In genomic region chr5:103393131-103393754, GRCh38 we compare ENCODE assay signal across 9 cellular contexts.
A peak's percentile ranks its signal among the peaks of the same experiment; 100 is the strongest.
DNase-seq lines count a peak whose midpoint lies in the region; FAIRE-seq and TF ChIP-seq lines count a peak whose summit lies in the region.
"Had no signal": no experiment of that assay in that cellular context is flagged by ENCODE, and none has a peak within 500 bp of the region (broad histone marks: within the 10 kb centered on the region; RNA-seq: fewer than 3 reads in every experiment).

No MANE protein-coding gene starts in this region.

- H3K27me3 ChIP-seq in fibroblast of lung (ENCODE audit: control insufficient read depth, insufficient read depth, low read length) (no peaks in the 10 kb centered on the region), parathyroid adenoma (ENCODE audit: control insufficient read depth, insufficient read depth, low read length) (no peaks in the 10 kb centered on the region)

- H4K20me1 ChIP-seq in fibroblast of lung (ENCODE audit: control insufficient read depth, extremely low read depth, insufficient read depth, low read length): no peaks in the 10 kb centered on the region

- H3K9ac ChIP-seq in fibroblast of lung (ENCODE audit: insufficient read depth, low read length) (no peak overlapping the region), parathyroid adenoma (no peak overlapping the region)

- no peaks in the 10 kb centered on the region for H3K9me3 ChIP-seq in fibroblast of lung (ENCODE audit: control insufficient read depth, insufficient read depth, low read depth, low read length)
- H3K9me3 ChIP-seq in parathyroid adenoma (ENCODE audit: control insufficient read depth, low read length): no peaks in the 10 kb centered on the region

- H3K36me3 ChIP-seq in fibroblast of lung (ENCODE audit: control insufficient read depth, insufficient read depth, low read length) (no peaks in the 10 kb centered on the region), parathyroid adenoma (ENCODE audit: control insufficient read depth, insufficient read depth, low read length) (no peaks in the 10 kb centered on the region)

- H3K4me1 ChIP-seq in fibroblast of lung (ENCODE audit: control insufficient read depth, extremely low read depth, insufficient read depth, low read length): no peaks in the 10 kb centered on the region
- peaks cover 44% of the 10 kb centered on the region for H3K4me1 ChIP-seq in parathyroid adenoma

- H3K27ac ChIP-seq in fibroblast of lung (ENCODE audit: insufficient read depth, low read length) (no peak overlapping the region), parathyroid adenoma (peak overlapping the region; percentile 58)

- H3K4me3 ChIP-seq in GM12865 (ENCODE audit: low read depth, low read length): no peak overlapping the region
- H3K4me3 ChIP-seq in fibroblast of lung (replicated peaks in 1 of 4; ENCODE audit: control extremely low read depth in 1 of 4, insufficient read depth in 1 of 4, low read depth in 3 of 4, low read length in 4 of 4): no peak overlapping the region
- no peak overlapping the region for H3K4me3 ChIP-seq in parathyroid adenoma (ENCODE audit: low read depth, low read length)

- TF ChIP-seq POLR2A in GM12892 (IDR thresholded peaks at IDR 0.05; ENCODE audit: low read depth, low read length): no peak

- H3K4me2 ChIP-seq in fibroblast of lung (ENCODE audit: extremely low read depth, insufficient read depth, low read length): no peak overlapping the region
- H3K4me2 ChIP-seq in parathyroid adenoma (ENCODE audit: low read length): no peak overlapping the region

- FAIRE-seq in HTR-8/SVneo (lab: Jason Lieb, UNC) (no peak), GM12892 (lab: Jason Lieb, UNC) (no peak)

- H2AFZ ChIP-seq in fibroblast of lung (ENCODE audit: low read length) (no peak overlapping the region), parathyroid adenoma (peak overlapping the region; percentile 52)

- in situ Hi-C loops in SK-MEL-5 (cut with HindIII; ENCODE audit: low pct_unique_long_range_greater_than_20kb, low sequenced_read_pairs): no loop called here

- H3K79me2 ChIP-seq in fibroblast of lung (ENCODE audit: control insufficient read depth, insufficient read depth, low read length) (no peaks in the 10 kb centered on the region), parathyroid adenoma (no peaks in the 10 kb centered on the region)

- no peak for TF ChIP-seq CTCF in GM12865 (IDR thresholded peaks at IDR 0.05; ENCODE audit: insufficient read depth, low read depth, low read length, missing control alignments)
- TF ChIP-seq CTCF in fibroblast of lung (conservative IDR thresholded peaks at IDR 0.05 in 1 of 2, IDR thresholded peaks at IDR 0.05 in 1 of 2; ENCODE audit: low read depth in 1 of 2, low read length in 2 of 2): no peak
- peak; percentile 28 for TF ChIP-seq CTCF in parathyroid adenoma (IDR thresholded peaks at IDR 0.05)

- peak; percentile 22 for DNase-seq in GM12865 (ENCODE audit: low read depth)
- DNase-seq in SK-MEL-5 (ENCODE audit: low read depth, low spot score): peak; percentile 63
- DNase-seq in fibroblast of lung (ENCODE audit: low read depth in 2 of 2): peak; percentile 8 to 37
- no peak for DNase-seq in NCI-H82 (lab: John Stamatoyannopoulos, UW)
- DNase-seq in HTR-8/SVneo (ENCODE audit: insufficient read length, low spot score): no peak
- no peak for DNase-seq in NCI-H69 (lab: John Stamatoyannopoulos, UW)
- no peak for DNase-seq in GM12892 (ENCODE audit: insufficient read length)
- DNase-seq: immature natural killer cell had no signal

Comparison
In these comparisons a context has a peak if more than half of its experiments do, and no peak if none do; other contexts are left out.
1. DNase-seq: peak in GM12865 (single experiment), SK-MEL-5 (single experiment) and fibroblast of lung (2 of 2); none in NCI-H82 (single experiment), HTR-8/SVneo (single experiment), NCI-H69 (single experiment) and GM12892 (single experiment).